11 cellular contexts compared by ENCODE assay signal in genomic region chr5:7518947-7519560, GRCh38.
DNase-seq lines count a peak whose midpoint lies in the region; TF ChIP-seq lines count a peak whose summit lies in the region.
"Had no signal": no experiment of that assay in that cellular context is flagged by ENCODE, and none has a peak within 500 bp of the region (broad histone marks: within the 10 kb centered on the region; RNA-seq: fewer than 3 reads in every experiment).

No MANE protein-coding gene starts in this region.

- no peaks in the 10 kb centered on the region for H3K79me1 ChIP-seq in trophoblast cell (ENCODE audit: low read length)

- no peaks in the 10 kb centered on the region for H3F3A ChIP-seq in MM.1S (ENCODE audit: insufficient read depth, low read length)

- no peak overlapping the region for H3K27ac ChIP-seq in trophoblast cell (ENCODE audit: low read depth, low read length)
- no peak overlapping the region for H3K27ac ChIP-seq in right atrium auricular region
- H3K27ac ChIP-seq in MM.1S (ENCODE audit: low read length), result no peak overlapping the region
- H3K27ac ChIP-seq: SJSA1 had no signal

- no peak overlapping the region for H3K18ac ChIP-seq in trophoblast cell (ENCODE audit: low read length)

- H3K14ac ChIP-seq in trophoblast cell (ENCODE audit: low read length), result no peak overlapping the region

- no peak overlapping the region for H2BK5ac ChIP-seq in trophoblast cell (ENCODE audit: low read depth, low read length, poor library complexity)

- H4K20me1 ChIP-seq in MM.1S (ENCODE audit: insufficient read depth, low read length), result no peaks in the 10 kb centered on the region

- WGBS in trophoblast cell (ENCODE audit: extremely low coverage, insufficient coverage, insufficient read length), result no CpG with 5 or more reads among the region's 11 CpGs

- no peak overlapping the region for H4K91ac ChIP-seq in trophoblast cell (ENCODE audit: low read depth, low read length)

- H3K4me1 ChIP-seq in trophoblast cell (ENCODE audit: control insufficient read depth in 1 of 2, insufficient read depth in 2 of 2, low read length in 2 of 2) (peaks cover 0 to 1% of the 10 kb centered on the region in 2 experiments), right atrium auricular region (no peaks in the 10 kb centered on the region), MM.1S (ENCODE audit: low read length) (no peaks in the 10 kb centered on the region)
- H3K4me1 ChIP-seq: SJSA1 had no signal

- no peaks in the 10 kb centered on the region for H3K79me2 ChIP-seq in trophoblast cell (ENCODE audit: control insufficient read depth, insufficient read depth, low read length, poor library complexity)
- no peaks in the 10 kb centered on the region for H3K79me2 ChIP-seq in MM.1S (ENCODE audit: low read length)

- no peak overlapping the region for H3K23ac ChIP-seq in trophoblast cell (ENCODE audit: low read length)

- H4K12ac ChIP-seq in trophoblast cell (ENCODE audit: low read depth, low read length), result no peak overlapping the region

- TF ChIP-seq CTCF in GM12872 (IDR thresholded peaks at IDR 0.05; ENCODE audit: insufficient read depth, low read depth, low read length), result peak; percentile 24; the same call in 2 of the 3 replicates
- no peak for TF ChIP-seq CTCF in right atrium auricular region (IDR thresholded peaks at IDR 0.05)
- no peak for TF ChIP-seq CTCF in MM.1S (IDR thresholded peaks at IDR 0.05; ENCODE audit: low read length)

- no peaks in the 10 kb centered on the region for H3K9me3 ChIP-seq in trophoblast cell (ENCODE audit: insufficient read depth, low read depth, low read length)
- H3K9me3 ChIP-seq in right atrium auricular region, result no peaks in the 10 kb centered on the region
- H3K9me3 ChIP-seq in MM.1S (replicated peaks; ENCODE audit: insufficient read depth, low read length), result no peaks in the 10 kb centered on the region
- H3K9me3 ChIP-seq: SJSA1 had no signal

- H3K36me3 ChIP-seq in trophoblast cell (ENCODE audit: control insufficient read depth in 1 of 2, insufficient read depth in 2 of 2, low read length in 2 of 2) (no peaks in the 10 kb centered on the region), right atrium auricular region (no peaks in the 10 kb centered on the region), MM.1S (replicated peaks; ENCODE audit: insufficient read depth, low read length) (no peaks in the 10 kb centered on the region)
- H3K36me3 ChIP-seq: SJSA1 had no signal

- no peak overlapping the region for H3K4ac ChIP-seq in trophoblast cell (ENCODE audit: low read depth, low read length)

- no peak overlapping the region for H3K4me3 ChIP-seq in trophoblast cell (ENCODE audit: low read depth, low read length)
- no peak overlapping the region for H3K4me3 ChIP-seq in right atrium auricular region
- H3K4me3 ChIP-seq in MM.1S (ENCODE audit: low read length), result no peak overlapping the region
- H3K4me3 ChIP-seq: SJSA1 had no signal

- no peaks in the 10 kb centered on the region for H3K9me2 ChIP-seq in MM.1S (replicated peaks; ENCODE audit: insufficient read depth, low read length)

- no peak overlapping the region for H2AK5ac ChIP-seq in trophoblast cell (ENCODE audit: low read length)

- H4K8ac ChIP-seq in trophoblast cell (ENCODE audit: low read depth, low read length), result no peak overlapping the region

- H3K27me3 ChIP-seq in trophoblast cell (ENCODE audit: insufficient read depth, low read length), result no peaks in the 10 kb centered on the region
- no peaks in the 10 kb centered on the region for H3K27me3 ChIP-seq in right atrium auricular region
- H3K27me3 ChIP-seq in MM.1S (replicated peaks; ENCODE audit: insufficient read depth, low read length), result no peaks in the 10 kb centered on the region

- H2BK12ac ChIP-seq in trophoblast cell (ENCODE audit: low read length), result no peak overlapping the region

- no peak overlapping the region for H2BK120ac ChIP-seq in trophoblast cell (ENCODE audit: insufficient read depth, low read length, poor library complexity)

- no peak overlapping the region for H2AFZ ChIP-seq in trophoblast cell (ENCODE audit: insufficient read depth, low read length, poor library complexity)
- H2AFZ ChIP-seq in MM.1S (ENCODE audit: low read length), result no peak overlapping the region

- no peak overlapping the region for H3K4me2 ChIP-seq in trophoblast cell (ENCODE audit: low read length)
- no peak overlapping the region for H3K4me2 ChIP-seq in MM.1S (ENCODE audit: low read depth, low read length)

- peak; percentile 70 for DNase-seq in NCI-H187 treated with DMSO at 0.1 percent for 48 hours (lab: John Stamatoyannopoulos, UW)
- peak; percentile 72 for DNase-seq in SHP77 treated with DMSO at 0.1 percent for 48 hours (lab: John Stamatoyannopoulos, UW)
- peak; percentile 22 to 41 for DNase-seq in trophoblast cell
- DNase-seq in right atrium auricular region (ENCODE audit: low spot score), result no peak
- DNase-seq in pons (ENCODE audit: low spot score), result no peak
- no peak for DNase-seq in MM.1S
- DNase-seq: activated naive CD8-positive, alpha-beta T cell treated with anti-CD3 and anti-CD28 coated beads, Interleukin-2, amount 50 U/mL, for 24 hours; immature natural killer cell; KG1 had no signal

- H3K9ac ChIP-seq in trophoblast cell (ENCODE audit: low read length), result no peak overlapping the region
- no peak overlapping the region for H3K9ac ChIP-seq in MM.1S (ENCODE audit: low read length)

Comparison
In these comparisons a context has a peak if more than half of its experiments do, and no peak if none do; other contexts are left out.
1. DNase-seq: peak in NCI-H187 treated with DMSO at 0.1 percent for 48 hours (single experiment), SHP77 treated with DMSO at 0.1 percent for 48 hours (single experiment) and trophoblast cell (2 of 2); none in right atrium auricular region (single experiment), pons (single experiment) and MM.1S (single experiment).